ENCODE assay signal across 1 cellular context in the genomic region with DNA sequence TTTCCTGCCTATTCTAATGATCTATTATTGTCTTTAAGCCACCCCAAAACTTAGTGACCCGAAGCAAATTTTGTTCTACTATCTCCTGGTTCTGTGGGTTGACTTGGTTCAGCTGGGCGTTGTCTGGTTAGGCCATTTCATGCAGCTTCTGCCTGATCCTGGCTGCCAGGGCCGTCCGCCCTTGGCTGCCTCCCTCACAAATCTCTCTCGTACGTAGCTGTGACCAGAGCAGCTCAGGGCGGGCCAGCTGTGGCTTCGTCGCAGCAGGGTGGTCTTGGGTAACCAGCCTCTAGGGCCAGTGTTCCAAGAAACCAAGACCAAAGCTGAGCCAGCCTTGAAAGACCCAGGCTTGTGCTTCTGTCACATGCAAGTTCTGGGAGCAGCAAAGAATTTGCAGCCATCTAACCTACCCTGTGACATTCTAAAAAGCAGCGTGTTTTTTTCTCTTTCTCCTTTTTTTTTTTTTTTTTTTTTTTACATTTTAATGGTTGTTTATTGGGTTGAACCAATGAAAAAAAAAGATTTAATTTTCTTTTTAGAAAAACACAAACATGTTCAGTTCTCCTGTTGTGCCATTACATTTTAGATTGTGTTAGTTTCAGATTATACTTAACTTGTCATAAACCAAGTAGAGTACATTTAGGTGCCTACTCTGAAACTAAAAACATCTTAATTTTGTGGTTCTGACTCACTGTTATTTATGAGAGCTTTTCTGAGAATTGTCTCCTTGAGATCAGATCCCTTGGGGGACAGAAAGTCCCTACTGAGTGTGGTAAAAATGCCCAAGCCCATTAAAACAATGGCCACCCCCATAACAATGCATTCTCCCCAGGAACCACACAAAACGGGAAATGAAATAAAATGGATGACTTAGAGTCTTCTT.
TF ChIP-seq lines count a peak whose summit lies in the region.

No MANE protein-coding gene starts in this region.

TF ChIP-seq in K562, 482 proteins besides CTCF, POLR2A, EP300 and RAD21 (continued from another document and continues in another):
- TF ChIP-seq, protein P1, sequence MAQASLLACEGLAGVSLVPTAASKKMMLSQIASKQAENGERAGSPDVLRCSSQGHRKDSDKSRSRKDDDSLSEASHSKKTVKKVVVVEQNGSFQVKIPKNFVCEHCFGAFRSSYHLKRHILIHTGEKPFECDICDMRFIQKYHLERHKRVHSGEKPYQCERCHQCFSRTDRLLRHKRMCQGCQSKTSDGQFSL (CRISPR knock-in tag; IDR thresholded peaks at IDR 0.05) = no peak
- TF ChIP-seq, protein P1 (tag; IDR thresholded peaks at IDR 0.05) = no peak
- TF ChIP-seq, protein P2, sequence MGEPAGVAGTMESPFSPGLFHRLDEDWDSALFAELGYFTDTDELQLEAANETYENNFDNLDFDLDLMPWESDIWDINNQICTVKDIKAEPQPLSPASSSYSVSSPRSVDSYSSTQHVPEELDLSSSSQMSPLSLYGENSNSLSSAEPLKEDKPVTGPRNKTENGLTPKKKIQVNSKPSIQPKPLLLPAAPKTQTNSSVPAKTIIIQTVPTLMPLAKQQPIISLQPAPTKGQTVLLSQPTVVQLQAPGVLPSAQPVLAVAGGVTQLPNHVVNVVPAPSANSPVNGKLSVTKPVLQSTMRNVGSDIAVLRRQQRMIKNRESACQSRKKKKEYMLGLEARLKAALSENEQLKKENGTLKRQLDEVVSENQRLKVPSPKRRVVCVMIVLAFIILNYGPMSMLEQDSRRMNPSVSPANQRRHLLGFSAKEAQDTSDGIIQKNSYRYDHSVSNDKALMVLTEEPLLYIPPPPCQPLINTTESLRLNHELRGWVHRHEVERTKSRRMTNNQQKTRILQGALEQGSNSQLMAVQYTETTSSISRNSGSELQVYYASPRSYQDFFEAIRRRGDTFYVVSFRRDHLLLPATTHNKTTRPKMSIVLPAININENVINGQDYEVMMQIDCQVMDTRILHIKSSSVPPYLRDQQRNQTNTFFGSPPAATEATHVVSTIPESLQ (CRISPR knock-in tag; IDR thresholded peaks at IDR 0.05) = no peak
- TF ChIP-seq TCF7L2 (IDR thresholded peaks at IDR 0.05; ENCODE audit: low read depth, low read length) (no peak), POLR3A (IDR thresholded peaks at IDR 0.05; ENCODE audit: borderline replicate concordance, extremely low read depth, insufficient read depth, insufficient read length) (no peak), RBM34 (IDR thresholded peaks at IDR 0.05; ENCODE audit: borderline replicate concordance, insufficient read depth, low read length) (no peak), TEAD2 (tag; IDR thresholded peaks at IDR 0.05) (no peak), CBX5 (IDR thresholded peaks at IDR 0.05; ENCODE audit: borderline replicate concordance, low read depth) (no peak), TAF7 (tag; IDR thresholded peaks at IDR 0.05) (no peak), ID3 (CRISPR knock-in tag; IDR thresholded peaks at IDR 0.05) (no peak), ID3 (tag; IDR thresholded peaks at IDR 0.05) (no peak), SREBF1 (IDR thresholded peaks at IDR 0.05; ENCODE audit: borderline replicate concordance, low read depth, low read length) (no peak), MEIS2 (IDR thresholded peaks at IDR 0.05; ENCODE audit: partially characterized antibody) (peak; percentile 57), EWSR1 (IDR thresholded peaks at IDR 0.05; ENCODE audit: borderline replicate concordance, low read depth, partially characterized antibody) (no peak), HOMEZ (CRISPR knock-in tag; IDR thresholded peaks at IDR 0.05) (no peak), BCOR (IDR thresholded peaks at IDR 0.05) (no peak), CBX1 (IDR thresholded peaks at IDR 0.05; ENCODE audit: low read depth) (no peak), HDAC2 (IDR thresholded peaks at IDR 0.05) (no peak), KLF10 (CRISPR knock-in tag; IDR thresholded peaks at IDR 0.05) (no peak), STAT5A (IDR thresholded peaks at IDR 0.05; ENCODE audit: borderline replicate concordance, low read length) (peak; percentile 47; the same call in 1 of the 2 replicates), ARHGAP35 (IDR thresholded peaks at IDR 0.05; ENCODE audit: partially characterized antibody) (no peak), ZBTB1 (CRISPR knock-in tag; IDR thresholded peaks at IDR 0.05; ENCODE audit: borderline replicate concordance, low read depth) (no peak), HMBOX1 (IDR thresholded peaks at IDR 0.05) (peak; percentile 85), HMGXB4 (CRISPR knock-in tag; IDR thresholded peaks at IDR 0.05) (no peak), DMBX1 (CRISPR knock-in tag; IDR thresholded peaks at IDR 0.05; ENCODE audit: borderline replicate concordance) (peak; percentile 35; the same call in 1 of the 2 replicates), DIDO1 (tag; IDR thresholded peaks at IDR 0.05; ENCODE audit: low read depth) (no peak)
- TF ChIP-seq, protein P3, sequence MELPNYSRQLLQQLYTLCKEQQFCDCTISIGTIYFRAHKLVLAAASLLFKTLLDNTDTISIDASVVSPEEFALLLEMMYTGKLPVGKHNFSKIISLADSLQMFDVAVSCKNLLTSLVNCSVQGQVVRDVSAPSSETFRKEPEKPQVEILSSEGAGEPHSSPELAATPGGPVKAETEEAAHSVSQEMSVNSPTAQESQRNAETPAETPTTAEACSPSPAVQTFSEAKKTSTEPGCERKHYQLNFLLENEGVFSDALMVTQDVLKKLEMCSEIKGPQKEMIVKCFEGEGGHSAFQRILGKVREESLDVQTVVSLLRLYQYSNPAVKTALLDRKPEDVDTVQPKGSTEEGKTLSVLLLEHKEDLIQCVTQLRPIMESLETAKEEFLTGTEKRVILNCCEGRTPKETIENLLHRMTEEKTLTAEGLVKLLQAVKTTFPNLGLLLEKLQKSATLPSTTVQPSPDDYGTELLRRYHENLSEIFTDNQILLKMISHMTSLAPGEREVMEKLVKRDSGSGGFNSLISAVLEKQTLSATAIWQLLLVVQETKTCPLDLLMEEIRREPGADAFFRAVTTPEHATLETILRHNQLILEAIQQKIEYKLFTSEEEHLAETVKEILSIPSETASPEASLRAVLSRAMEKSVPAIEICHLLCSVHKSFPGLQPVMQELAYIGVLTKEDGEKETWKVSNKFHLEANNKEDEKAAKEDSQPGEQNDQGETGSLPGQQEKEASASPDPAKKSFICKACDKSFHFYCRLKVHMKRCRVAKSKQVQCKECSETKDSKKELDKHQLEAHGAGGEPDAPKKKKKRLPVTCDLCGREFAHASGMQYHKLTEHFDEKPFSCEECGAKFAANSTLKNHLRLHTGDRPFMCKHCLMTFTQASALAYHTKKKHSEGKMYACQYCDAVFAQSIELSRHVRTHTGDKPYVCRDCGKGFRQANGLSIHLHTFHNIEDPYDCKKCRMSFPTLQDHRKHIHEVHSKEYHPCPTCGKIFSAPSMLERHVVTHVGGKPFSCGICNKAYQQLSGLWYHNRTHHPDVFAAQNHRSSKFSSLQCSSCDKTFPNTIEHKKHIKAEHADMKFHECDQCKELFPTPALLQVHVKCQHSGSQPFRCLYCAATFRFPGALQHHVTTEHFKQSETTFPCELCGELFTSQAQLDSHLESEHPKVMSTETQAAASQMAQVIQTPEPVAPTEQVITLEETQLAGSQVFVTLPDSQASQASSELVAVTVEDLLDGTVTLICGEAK (IDR thresholded peaks at IDR 0.05) = peak; percentile 36; the same call in 1 of the 2 replicates
- TF ChIP-seq, protein P3 (CRISPR knock-in tag; IDR thresholded peaks at IDR 0.05) = no peak
- TF ChIP-seq, protein P4, sequence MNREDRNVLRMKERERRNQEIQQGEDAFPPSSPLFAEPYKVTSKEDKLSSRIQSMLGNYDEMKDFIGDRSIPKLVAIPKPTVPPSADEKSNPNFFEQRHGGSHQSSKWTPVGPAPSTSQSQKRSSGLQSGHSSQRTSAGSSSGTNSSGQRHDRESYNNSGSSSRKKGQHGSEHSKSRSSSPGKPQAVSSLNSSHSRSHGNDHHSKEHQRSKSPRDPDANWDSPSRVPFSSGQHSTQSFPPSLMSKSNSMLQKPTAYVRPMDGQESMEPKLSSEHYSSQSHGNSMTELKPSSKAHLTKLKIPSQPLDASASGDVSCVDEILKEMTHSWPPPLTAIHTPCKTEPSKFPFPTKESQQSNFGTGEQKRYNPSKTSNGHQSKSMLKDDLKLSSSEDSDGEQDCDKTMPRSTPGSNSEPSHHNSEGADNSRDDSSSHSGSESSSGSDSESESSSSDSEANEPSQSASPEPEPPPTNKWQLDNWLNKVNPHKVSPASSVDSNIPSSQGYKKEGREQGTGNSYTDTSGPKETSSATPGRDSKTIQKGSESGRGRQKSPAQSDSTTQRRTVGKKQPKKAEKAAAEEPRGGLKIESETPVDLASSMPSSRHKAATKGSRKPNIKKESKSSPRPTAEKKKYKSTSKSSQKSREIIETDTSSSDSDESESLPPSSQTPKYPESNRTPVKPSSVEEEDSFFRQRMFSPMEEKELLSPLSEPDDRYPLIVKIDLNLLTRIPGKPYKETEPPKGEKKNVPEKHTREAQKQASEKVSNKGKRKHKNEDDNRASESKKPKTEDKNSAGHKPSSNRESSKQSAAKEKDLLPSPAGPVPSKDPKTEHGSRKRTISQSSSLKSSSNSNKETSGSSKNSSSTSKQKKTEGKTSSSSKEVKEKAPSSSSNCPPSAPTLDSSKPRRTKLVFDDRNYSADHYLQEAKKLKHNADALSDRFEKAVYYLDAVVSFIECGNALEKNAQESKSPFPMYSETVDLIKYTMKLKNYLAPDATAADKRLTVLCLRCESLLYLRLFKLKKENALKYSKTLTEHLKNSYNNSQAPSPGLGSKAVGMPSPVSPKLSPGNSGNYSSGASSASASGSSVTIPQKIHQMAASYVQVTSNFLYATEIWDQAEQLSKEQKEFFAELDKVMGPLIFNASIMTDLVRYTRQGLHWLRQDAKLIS (CRISPR knock-in tag; IDR thresholded peaks at IDR 0.05) = no peak
